ENCODE assay signal across 1 cellular context in the genomic region with DNA sequence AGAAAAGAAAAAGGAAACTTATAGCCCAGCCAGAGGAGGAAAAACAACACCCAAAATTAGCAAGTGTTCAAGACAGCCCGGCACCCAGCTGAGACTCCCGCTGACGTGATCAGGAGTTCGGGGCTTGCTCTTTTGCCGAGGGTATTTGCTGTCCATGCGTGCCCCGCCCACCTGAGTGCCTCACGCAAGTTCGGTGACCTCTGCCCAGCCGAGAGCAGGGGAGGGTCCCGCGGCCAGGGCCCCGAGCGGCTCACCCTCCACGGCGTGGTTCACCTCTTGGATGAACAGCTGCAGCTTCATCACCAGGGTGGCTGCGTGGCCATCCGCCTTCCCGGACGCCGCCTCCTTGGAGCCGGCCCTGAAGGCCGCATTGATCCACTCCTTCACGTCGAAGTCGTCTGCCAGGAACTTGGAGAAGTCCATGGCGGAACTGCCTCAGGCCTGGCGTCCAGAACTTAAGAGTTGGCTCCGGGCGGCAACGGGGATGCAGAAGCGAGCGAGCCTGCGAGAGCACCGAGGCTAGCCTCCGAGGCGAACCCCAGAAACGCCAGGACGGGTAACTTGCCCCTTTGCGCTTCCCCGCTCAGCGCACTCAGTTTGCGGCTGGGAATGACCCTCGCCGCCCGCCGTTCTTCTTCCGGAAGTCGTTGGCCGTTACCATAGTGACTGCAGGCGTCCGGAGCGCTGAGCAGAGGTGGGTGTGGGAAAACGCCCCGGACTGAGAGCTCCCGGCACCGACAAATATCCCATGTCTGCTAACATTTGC.
TF ChIP-seq lines count a peak whose summit lies in the region.

TSS of gene COG7 (minus strand) at position 618 of the 766 bp plus-strand sequence. CDS start at position 423, 195 bp downstream.

TF ChIP-seq in liver, 16 proteins besides CTCF, POLR2A, EP300 and RAD21 (continued from another document):
- TF ChIP-seq, protein P1, sequence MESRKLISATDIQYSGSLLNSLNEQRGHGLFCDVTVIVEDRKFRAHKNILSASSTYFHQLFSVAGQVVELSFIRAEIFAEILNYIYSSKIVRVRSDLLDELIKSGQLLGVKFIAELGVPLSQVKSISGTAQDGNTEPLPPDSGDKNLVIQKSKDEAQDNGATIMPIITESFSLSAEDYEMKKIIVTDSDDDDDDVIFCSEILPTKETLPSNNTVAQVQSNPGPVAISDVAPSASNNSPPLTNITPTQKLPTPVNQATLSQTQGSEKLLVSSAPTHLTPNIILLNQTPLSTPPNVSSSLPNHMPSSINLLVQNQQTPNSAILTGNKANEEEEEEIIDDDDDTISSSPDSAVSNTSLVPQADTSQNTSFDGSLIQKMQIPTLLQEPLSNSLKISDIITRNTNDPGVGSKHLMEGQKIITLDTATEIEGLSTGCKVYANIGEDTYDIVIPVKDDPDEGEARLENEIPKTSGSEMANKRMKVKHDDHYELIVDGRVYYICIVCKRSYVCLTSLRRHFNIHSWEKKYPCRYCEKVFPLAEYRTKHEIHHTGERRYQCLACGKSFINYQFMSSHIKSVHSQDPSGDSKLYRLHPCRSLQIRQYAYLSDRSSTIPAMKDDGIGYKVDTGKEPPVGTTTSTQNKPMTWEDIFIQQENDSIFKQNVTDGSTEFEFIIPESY (IDR thresholded peaks at IDR 0.05): peak; percentile 79
- TF ChIP-seq NR2F2 (IDR thresholded peaks at IDR 0.05) (peak; percentile 33), REST (IDR thresholded peaks at IDR 0.05) (peak; percentile 22), GABPA (IDR thresholded peaks at IDR 0.05 in 1 of 2, conservative IDR thresholded peaks at IDR 0.05 in 1 of 2) (peak; percentile 41 to 92)
